In genomic region chr7:25025218-25025671, GRCh38 we compare ENCODE assay signal across 1 cellular context.
A peak's percentile ranks its signal among the peaks of the same experiment; 100 is the strongest.
TF ChIP-seq lines count a peak whose summit lies in the region.

No MANE protein-coding gene starts in this region.

TF ChIP-seq in SK-N-SH, 30 proteins besides CTCF, POLR2A, EP300 and RAD21 (continued from another document):
- no peak for TF ChIP-seq REST (IDR thresholded peaks at IDR 0.05; ENCODE audit: low read depth, low read length)
- TF ChIP-seq SMC3 (IDR thresholded peaks at IDR 0.05; ENCODE audit: low read depth, low read length): no peak
- TF ChIP-seq TAF1 (IDR thresholded peaks at IDR 0.05; ENCODE audit: borderline replicate concordance, low read depth, low read length): no peak
- peak; percentile 95 for TF ChIP-seq TCF12 (IDR thresholded peaks at IDR 0.05)
- no peak for TF ChIP-seq MXI1 (IDR thresholded peaks at IDR 0.05; ENCODE audit: low read depth, low read length)
- TF ChIP-seq TEAD4 (IDR thresholded peaks at IDR 0.05; ENCODE audit: borderline replicate concordance, insufficient read depth): peak; percentile 93
- no peak for TF ChIP-seq USF1 (IDR thresholded peaks at IDR 0.05; ENCODE audit: borderline replicate concordance, low read depth)
- no peak; the same call in 1 of the 2 replicates for TF ChIP-seq YY1 (IDR thresholded peaks at IDR 0.05; ENCODE audit: low read depth)
- TF ChIP-seq FOSL2 (IDR thresholded peaks at IDR 0.05; ENCODE audit: borderline replicate concordance, low read depth): peak; percentile 89; the same call in 1 of the 2 replicates
- no peak for TF ChIP-seq NRF1 (IDR thresholded peaks at IDR 0.05; ENCODE audit: low read depth, low read length)
- TF ChIP-seq, protein P1, sequence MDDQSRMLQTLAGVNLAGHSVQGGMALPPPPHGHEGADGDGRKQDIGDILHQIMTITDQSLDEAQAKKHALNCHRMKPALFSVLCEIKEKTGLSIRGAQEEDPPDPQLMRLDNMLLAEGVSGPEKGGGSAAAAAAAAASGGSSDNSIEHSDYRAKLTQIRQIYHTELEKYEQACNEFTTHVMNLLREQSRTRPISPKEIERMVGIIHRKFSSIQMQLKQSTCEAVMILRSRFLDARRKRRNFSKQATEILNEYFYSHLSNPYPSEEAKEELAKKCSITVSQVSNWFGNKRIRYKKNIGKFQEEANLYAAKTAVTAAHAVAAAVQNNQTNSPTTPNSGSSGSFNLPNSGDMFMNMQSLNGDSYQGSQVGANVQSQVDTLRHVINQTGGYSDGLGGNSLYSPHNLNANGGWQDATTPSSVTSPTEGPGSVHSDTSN (IDR thresholded peaks at IDR 0.05): peak; percentile 89
